Comparison of ENCODE assay signal across 17 cellular contexts in genomic region chr1:237154173-237154572, GRCh38.
DNase-seq lines count a peak whose midpoint lies in the region; ATAC-seq, FAIRE-seq and TF ChIP-seq lines count a peak whose summit lies in the region.
"Had no signal": no experiment of that assay in that cellular context is flagged by ENCODE, and none has a peak within 500 bp of the region (broad histone marks: within the 10 kb centered on the region; RNA-seq: fewer than 3 reads in every experiment).

No MANE protein-coding gene starts in this region.

- no peak overlapping the region for H3K14ac ChIP-seq in IMR-90 (replicated peaks; ENCODE audit: low read depth, low read length)

- intact Hi-C loops in IMR-90 (cut with micrococcal nuclease) (no loop called here), right cardiac atrium (cut with DNase I) (no loop called here)

- H3K4me2 ChIP-seq in IMR-90 (ENCODE audit: low read depth, low read length), result no peak overlapping the region; the same call in 1 of the 2 replicates

- FAIRE-seq in bronchial epithelial cell (lab: Jason Lieb, UNC), result no peak
- FAIRE-seq: GM12892, K562 had no signal

- no peak overlapping the region for H2BK5ac ChIP-seq in IMR-90 (ENCODE audit: low read depth, low read length, poor library complexity, severe bottlenecking)

- H3K9me3 ChIP-seq in IMR-90 (ENCODE audit: control insufficient read depth, insufficient read depth, low read length) (peaks cover 4% of the 10 kb centered on the region; the same call in 1 of the 2 replicates), right cardiac atrium (ENCODE audit: control insufficient read depth, low read length) (no peaks in the 10 kb centered on the region)
- H3K9me3 ChIP-seq: tibial nerve had no signal

- H3K9ac ChIP-seq in IMR-90 (ENCODE audit: low read depth, low read length), result no peak overlapping the region

- no peak overlapping the region for H4K5ac ChIP-seq in IMR-90 (ENCODE audit: low read depth, low read length)

- CTCF ChIA-PET in IMR-90 (lab: Yijun Ruan, JAX), result interaction anchor here (0.7 kb wide), 1 partner anchor 316 kb away, joined by 4 read pairs; no protein-coding TSS in a partner anchor

- DNase-seq in A172 (ENCODE audit: low spot score) (peak; percentile 40), IMR-90 (peak; percentile 33), bronchial epithelial cell (ENCODE audit: low read depth) (peak; percentile 52), right cardiac atrium (no peak)
- DNase-seq in stimulated activated naive CD4-positive, alpha-beta T cell treated with Interleukin-2 at 50 U/mL for 16 hours (lab: John Stamatoyannopoulos, UW), result no peak
- DNase-seq in stimulated activated CD4-positive, alpha-beta T cell treated with anti-CD3 and anti-CD28 coated beads, Interleukin-15, amount 100 ng/mL, for 24 hours, result no peak
- DNase-seq: activated CD4-positive, alpha-beta T cell treated with anti-CD3 and anti-CD28 coated beads for 48 hours; GDM1; islet precursor cell; NCI-H1105 treated with DMSO at 0.1 percent for 48 hours; SHP77 treated with DMSO at 0.1 percent for 48 hours had no signal

- H2BK15ac ChIP-seq in IMR-90 (ENCODE audit: low read depth, low read length), result no peak overlapping the region

- no peak overlapping the region for H2BK20ac ChIP-seq in IMR-90 (ENCODE audit: low read depth, low read length)

- H3K79me1 ChIP-seq in IMR-90 (ENCODE audit: low read depth in 1 of 2, low read length in 2 of 2), result no peaks in the 10 kb centered on the region

- H3K4ac ChIP-seq in IMR-90 (ENCODE audit: low read depth, low read length), result no peak overlapping the region

- no peak overlapping the region for H4K91ac ChIP-seq in IMR-90 (ENCODE audit: insufficient read depth, low read depth, low read length)

- dilution Hi-C loops in IMR-90 (cut with HindIII; ENCODE audit: low sequenced_read_pairs, unreplicated experiment), result no loop called here

- H3K36me3 ChIP-seq in IMR-90 (ENCODE audit: control insufficient read depth, insufficient read depth, low read length) (no peaks in the 10 kb centered on the region), bronchial epithelial cell (ENCODE audit: control insufficient read depth, insufficient read depth, low read length) (no peaks in the 10 kb centered on the region)
- H3K36me3 ChIP-seq: tibial nerve had no signal

- no CpG with 5 or more reads among the region's 4 CpGs for WGBS in IMR-90 (ENCODE audit: extremely low coverage in 2 of 2, insufficient read length in 1 of 2), 2 experiments
- WGBS in right cardiac atrium, result 27% methylated on average over 4 of the region's 4 CpGs

- in situ Hi-C loops in IMR-90 (cut with MboI; ENCODE audit: low sequenced_read_pairs), result no loop called here

- H3K23ac ChIP-seq in IMR-90 (ENCODE audit: low read depth, low read length), result no peak overlapping the region

- no peak overlapping the region for H3K56ac ChIP-seq in IMR-90 (ENCODE audit: extremely low read depth, insufficient read depth, low read length)

- no peak overlapping the region for H2AK5ac ChIP-seq in IMR-90 (ENCODE audit: low read depth, low read length)

- H3K27ac ChIP-seq in IMR-90 (ENCODE audit: insufficient read depth, low read length) (no peak overlapping the region), right cardiac atrium (ENCODE audit: low read length) (peak overlapping the region; percentile 37)
- H3K27ac ChIP-seq: tibial nerve had no signal

- no peak overlapping the region for H4K8ac ChIP-seq in IMR-90 (ENCODE audit: low read depth in 2 of 2, low read length in 2 of 2)

- TF ChIP-seq CTCF in IMR-90 (conservative IDR thresholded peaks at IDR 0.05; ENCODE audit: low read depth, low read length), result no peak
- TF ChIP-seq CTCF in bronchial epithelial cell (IDR thresholded peaks at IDR 0.05; ENCODE audit: insufficient read depth, low read length, severe bottlenecking), result no peak

- no peak overlapping the region for H2BK120ac ChIP-seq in IMR-90 (ENCODE audit: low read depth, low read length)

- no peak overlapping the region for H2AK9ac ChIP-seq in IMR-90 (replicated peaks; ENCODE audit: low read depth, low read length, poor library complexity)

- POLR2A ChIA-PET in IMR-90 (lab: Charles Lee; ENCODE audit: unreplicated experiment), result no interaction called here

- no peaks in the 10 kb centered on the region for H3K9me1 ChIP-seq in IMR-90 (ENCODE audit: insufficient read depth, low read length)

- no peak for TF ChIP-seq RAD21 in IMR-90 (IDR thresholded peaks at IDR 0.05; ENCODE audit: low read length)

- BruUV-seq in IMR-90 (replicated peaks; lab: Mats Ljungman, UMichigan), result no TSS peak

- ATAC-seq in IMR-90 (ENCODE audit: low read depth) (peak; percentile 84), right cardiac atrium (peak; percentile 25 to 67), HG02885 (IDR thresholded peaks at IDR 0.05; ENCODE audit: poor library complexity, unreplicated experiment) (no peak), HG03095 (IDR thresholded peaks at IDR 0.05; ENCODE audit: unreplicated experiment) (no peak)
- ATAC-seq: HCT116, K562 had no signal

- H3K27me3 ChIP-seq in IMR-90 (ENCODE audit: control insufficient read depth, insufficient read depth, low read length), result no peaks in the 10 kb centered on the region
- no peaks in the 10 kb centered on the region for H3K27me3 ChIP-seq in bronchial epithelial cell (ENCODE audit: control insufficient read depth, insufficient read depth, low read length)
- no peaks in the 10 kb centered on the region for H3K27me3 ChIP-seq in right cardiac atrium (ENCODE audit: control insufficient read depth, insufficient read depth)
- H3K27me3 ChIP-seq: tibial nerve had no signal

- no peak overlapping the region for H3K4me3 ChIP-seq in IMR-90 (ENCODE audit: insufficient read depth, low read depth, low read length)
- no peak overlapping the region for H3K4me3 ChIP-seq in bronchial epithelial cell (ENCODE audit: low read depth, low read length)
- H3K4me3 ChIP-seq in right cardiac atrium (ENCODE audit: low read length), result peak overlapping the region; percentile 10
- H3K4me3 ChIP-seq: K562, tibial nerve had no signal

- H3K18ac ChIP-seq in IMR-90 (ENCODE audit: low read depth, low read length), result no peak overlapping the region

- no peak overlapping the region for H2AFZ ChIP-seq in IMR-90 (replicated peaks; ENCODE audit: low read length, poor library complexity)

- H3K4me1 ChIP-seq in IMR-90 (ENCODE audit: control insufficient read depth, insufficient read depth, low read length) (no peaks in the 10 kb centered on the region), right cardiac atrium (ENCODE audit: control insufficient read depth, insufficient read depth, low read length) (peaks cover 5% of the 10 kb centered on the region)
- H3K4me1 ChIP-seq: tibial nerve had no signal

- no peaks in the 10 kb centered on the region for H4K20me1 ChIP-seq in IMR-90 (ENCODE audit: insufficient read depth, low read length)

- TF ChIP-seq POLR2A in IMR-90 (IDR thresholded peaks at IDR 0.05; ENCODE audit: low read depth, low read length), result no peak

TF ChIP-seq in IMR-90, 13 proteins besides CTCF, POLR2A, EP300 and RAD21:
- TF ChIP-seq NFE2L2 (IDR thresholded peaks at IDR 0.05; ENCODE audit: low read depth, low read length), result no peak
- TF ChIP-seq CEBPB (IDR thresholded peaks at IDR 0.05; ENCODE audit: low read depth, low read length), result 0 out of 2 replicates have a peak, but pooled peaks have one; percentile 14

Comparison
In these comparisons a context has a peak if more than half of its experiments do, and no peak if none do; other contexts are left out.
1. DNase-seq: peak in A172 (single experiment), IMR-90 (single experiment) and bronchial epithelial cell (single experiment); none in right cardiac atrium (0 of 3), stimulated activated naive CD4-positive, alpha-beta T cell treated with Interleukin-2 at 50 U/mL for 16 hours (single experiment) and stimulated activated CD4-positive, alpha-beta T cell treated with anti-CD3 and anti-CD28 coated beads, Interleukin-15, amount 100 ng/mL, for 24 hours (single experiment).
2. ATAC-seq: peak in IMR-90 (single experiment) and right cardiac atrium (2 of 2); none in HG02885 (single experiment) and HG03095 (single experiment).